1 cellular context compared by ENCODE assay signal in the genomic region with DNA sequence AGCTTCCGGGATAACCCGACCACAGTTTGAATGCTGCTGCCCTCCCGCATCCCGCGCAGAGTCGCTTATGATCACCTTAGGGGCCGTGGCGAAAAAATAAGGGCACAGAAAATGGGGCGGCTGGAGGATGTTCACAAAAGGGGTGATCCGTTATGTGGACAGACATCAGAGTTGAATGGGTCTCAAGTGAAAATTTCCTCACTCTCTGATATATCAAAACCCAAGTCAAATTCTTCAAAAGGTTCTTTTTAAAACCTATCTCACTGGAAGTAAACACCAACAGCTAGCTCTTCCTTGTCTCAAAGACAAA.
TF ChIP-seq lines count a peak whose summit lies in the region.

No MANE protein-coding gene starts in this region.

TF ChIP-seq in H1, 55 proteins besides CTCF, POLR2A, EP300 and RAD21:
- TF ChIP-seq SP2 (IDR thresholded peaks at IDR 0.05; ENCODE audit: low read length) (no peak), TAF1 (IDR thresholded peaks at IDR 0.05; ENCODE audit: low read depth, low read length) (no peak)
